ENCODE assay signal across 1 cellular context in the genomic region with DNA sequence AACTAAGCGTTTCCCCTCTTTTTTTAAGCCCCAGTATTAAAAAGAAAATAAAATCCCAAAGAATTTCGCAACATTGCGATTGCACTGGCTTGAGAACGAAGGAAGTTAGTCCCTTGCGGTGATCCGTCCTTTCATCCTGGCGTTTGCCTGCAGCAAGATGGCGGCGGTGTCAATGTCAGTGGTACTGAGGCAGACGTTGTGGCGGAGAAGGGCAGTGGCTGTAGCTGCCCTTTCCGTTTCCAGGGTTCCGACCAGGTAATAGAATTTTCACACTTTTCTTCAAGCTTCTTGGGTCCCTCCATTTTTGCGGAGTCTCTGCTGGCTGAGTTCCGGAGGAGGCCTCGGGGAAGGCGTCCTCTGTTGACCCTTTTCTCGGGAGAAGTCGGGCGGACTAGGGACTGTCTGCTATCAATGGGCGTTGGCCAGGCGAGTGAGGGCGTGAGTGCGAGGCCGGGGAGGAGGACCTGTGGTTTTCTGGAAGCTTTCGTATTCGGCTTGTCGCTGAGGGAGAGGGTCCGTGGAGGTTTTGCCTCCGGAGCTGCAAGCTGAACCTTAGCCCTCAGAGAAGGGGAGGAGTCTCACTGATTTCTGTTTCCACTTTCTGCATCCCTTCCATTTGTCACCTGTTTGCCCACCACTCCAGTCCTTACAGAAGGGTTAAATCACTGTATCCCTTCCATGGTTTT.
TF ChIP-seq lines count a peak whose summit lies in the region.

A gene (plus strand): TSS at position 134 of the 686 bp plus-strand sequence. CDS start 24 bp downstream, at position 158.

TF ChIP-seq in K562, 482 proteins besides CTCF, POLR2A, EP300 and RAD21 (continued from another document and continues in another):
- peak; percentile 55 for TF ChIP-seq TEAD4 (IDR thresholded peaks at IDR 0.05; ENCODE audit: low read length)
- no peak; the same call in 1 of the 2 replicates for TF ChIP-seq TEAD4 (CRISPR knock-in tag; IDR thresholded peaks at IDR 0.05; ENCODE audit: borderline replicate concordance)
- TF ChIP-seq TCF7L2 (IDR thresholded peaks at IDR 0.05; ENCODE audit: low read depth, low read length): no peak
- peak; percentile 65; the same call in 1 of the 2 replicates for TF ChIP-seq PML (IDR thresholded peaks at IDR 0.05; ENCODE audit: low read length)
- peak in 1 of 2 experiments; percentile 65; a peak in 2 of 4 replicates for TF ChIP-seq MAZ (CRISPR knock-in tag; conservative IDR thresholded peaks at IDR 0.05 in 1 of 2, IDR thresholded peaks at IDR 0.05 in 1 of 2)
- no peak for TF ChIP-seq HOXB6 (CRISPR knock-in tag; IDR thresholded peaks at IDR 0.05; ENCODE audit: borderline replicate concordance)
- TF ChIP-seq, protein P1, sequence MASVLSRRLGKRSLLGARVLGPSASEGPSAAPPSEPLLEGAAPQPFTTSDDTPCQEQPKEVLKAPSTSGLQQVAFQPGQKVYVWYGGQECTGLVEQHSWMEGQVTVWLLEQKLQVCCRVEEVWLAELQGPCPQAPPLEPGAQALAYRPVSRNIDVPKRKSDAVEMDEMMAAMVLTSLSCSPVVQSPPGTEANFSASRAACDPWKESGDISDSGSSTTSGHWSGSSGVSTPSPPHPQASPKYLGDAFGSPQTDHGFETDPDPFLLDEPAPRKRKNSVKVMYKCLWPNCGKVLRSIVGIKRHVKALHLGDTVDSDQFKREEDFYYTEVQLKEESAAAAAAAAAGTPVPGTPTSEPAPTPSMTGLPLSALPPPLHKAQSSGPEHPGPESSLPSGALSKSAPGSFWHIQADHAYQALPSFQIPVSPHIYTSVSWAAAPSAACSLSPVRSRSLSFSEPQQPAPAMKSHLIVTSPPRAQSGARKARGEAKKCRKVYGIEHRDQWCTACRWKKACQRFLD (CRISPR knock-in tag; IDR thresholded peaks at IDR 0.05): no peak
- TF ChIP-seq, protein P2, sequence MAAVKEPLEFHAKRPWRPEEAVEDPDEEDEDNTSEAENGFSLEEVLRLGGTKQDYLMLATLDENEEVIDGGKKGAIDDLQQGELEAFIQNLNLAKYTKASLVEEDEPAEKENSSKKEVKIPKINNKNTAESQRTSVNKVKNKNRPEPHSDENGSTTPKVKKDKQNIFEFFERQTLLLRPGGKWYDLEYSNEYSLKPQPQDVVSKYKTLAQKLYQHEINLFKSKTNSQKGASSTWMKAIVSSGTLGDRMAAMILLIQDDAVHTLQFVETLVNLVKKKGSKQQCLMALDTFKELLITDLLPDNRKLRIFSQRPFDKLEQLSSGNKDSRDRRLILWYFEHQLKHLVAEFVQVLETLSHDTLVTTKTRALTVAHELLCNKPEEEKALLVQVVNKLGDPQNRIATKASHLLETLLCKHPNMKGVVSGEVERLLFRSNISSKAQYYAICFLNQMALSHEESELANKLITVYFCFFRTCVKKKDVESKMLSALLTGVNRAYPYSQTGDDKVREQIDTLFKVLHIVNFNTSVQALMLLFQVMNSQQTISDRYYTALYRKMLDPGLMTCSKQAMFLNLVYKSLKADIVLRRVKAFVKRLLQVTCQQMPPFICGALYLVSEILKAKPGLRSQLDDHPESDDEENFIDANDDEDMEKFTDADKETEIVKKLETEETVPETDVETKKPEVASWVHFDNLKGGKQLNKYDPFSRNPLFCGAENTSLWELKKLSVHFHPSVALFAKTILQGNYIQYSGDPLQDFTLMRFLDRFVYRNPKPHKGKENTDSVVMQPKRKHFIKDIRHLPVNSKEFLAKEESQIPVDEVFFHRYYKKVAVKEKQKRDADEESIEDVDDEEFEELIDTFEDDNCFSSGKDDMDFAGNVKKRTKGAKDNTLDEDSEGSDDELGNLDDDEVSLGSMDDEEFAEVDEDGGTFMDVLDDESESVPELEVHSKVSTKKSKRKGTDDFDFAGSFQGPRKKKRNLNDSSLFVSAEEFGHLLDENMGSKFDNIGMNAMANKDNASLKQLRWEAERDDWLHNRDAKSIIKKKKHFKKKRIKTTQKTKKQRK (IDR thresholded peaks at IDR 0.05; ENCODE audit: borderline replicate concordance, low read depth, low read length): no peak
- TF ChIP-seq MED1 (CRISPR knock-in tag; IDR thresholded peaks at IDR 0.05; ENCODE audit: borderline replicate concordance): no peak
- no peak for TF ChIP-seq NR3C1 (CRISPR knock-in tag; IDR thresholded peaks at IDR 0.05)
- TF ChIP-seq TBL1XR1 (IDR thresholded peaks at IDR 0.05; ENCODE audit: low read length in 2 of 2): peak in 1 of 2 experiments; percentile 27; a peak in 1 of 4 replicates
- TF ChIP-seq, protein P3, sequence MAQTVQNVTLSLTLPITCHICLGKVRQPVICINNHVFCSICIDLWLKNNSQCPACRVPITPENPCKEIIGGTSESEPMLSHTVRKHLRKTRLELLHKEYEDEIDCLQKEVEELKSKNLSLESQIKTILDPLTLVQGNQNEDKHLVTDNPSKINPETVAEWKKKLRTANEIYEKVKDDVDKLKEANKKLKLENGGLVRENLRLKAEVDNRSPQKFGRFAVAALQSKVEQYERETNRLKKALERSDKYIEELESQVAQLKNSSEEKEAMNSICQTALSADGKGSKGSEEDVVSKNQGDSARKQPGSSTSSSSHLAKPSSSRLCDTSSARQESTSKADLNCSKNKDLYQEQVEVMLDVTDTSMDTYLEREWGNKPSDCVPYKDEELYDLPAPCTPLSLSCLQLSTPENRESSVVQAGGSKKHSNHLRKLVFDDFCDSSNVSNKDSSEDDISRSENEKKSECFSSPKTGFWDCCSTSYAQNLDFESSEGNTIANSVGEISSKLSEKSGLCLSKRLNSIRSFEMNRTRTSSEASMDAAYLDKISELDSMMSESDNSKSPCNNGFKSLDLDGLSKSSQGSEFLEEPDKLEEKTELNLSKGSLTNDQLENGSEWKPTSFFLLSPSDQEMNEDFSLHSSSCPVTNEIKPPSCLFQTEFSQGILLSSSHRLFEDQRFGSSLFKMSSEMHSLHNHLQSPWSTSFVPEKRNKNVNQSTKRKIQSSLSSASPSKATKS (CRISPR knock-in tag; IDR thresholded peaks at IDR 0.05): no peak
- TF ChIP-seq, protein P4, sequence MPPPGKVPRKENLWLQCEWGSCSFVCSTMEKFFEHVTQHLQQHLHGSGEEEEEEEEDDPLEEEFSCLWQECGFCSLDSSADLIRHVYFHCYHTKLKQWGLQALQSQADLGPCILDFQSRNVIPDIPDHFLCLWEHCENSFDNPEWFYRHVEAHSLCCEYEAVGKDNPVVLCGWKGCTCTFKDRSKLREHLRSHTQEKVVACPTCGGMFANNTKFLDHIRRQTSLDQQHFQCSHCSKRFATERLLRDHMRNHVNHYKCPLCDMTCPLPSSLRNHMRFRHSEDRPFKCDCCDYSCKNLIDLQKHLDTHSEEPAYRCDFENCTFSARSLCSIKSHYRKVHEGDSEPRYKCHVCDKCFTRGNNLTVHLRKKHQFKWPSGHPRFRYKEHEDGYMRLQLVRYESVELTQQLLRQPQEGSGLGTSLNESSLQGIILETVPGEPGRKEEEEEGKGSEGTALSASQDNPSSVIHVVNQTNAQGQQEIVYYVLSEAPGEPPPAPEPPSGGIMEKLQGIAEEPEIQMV (tag; conservative IDR thresholded peaks at IDR 0.05; ENCODE audit: low read depth): no peak
- TF ChIP-seq, protein P5, sequence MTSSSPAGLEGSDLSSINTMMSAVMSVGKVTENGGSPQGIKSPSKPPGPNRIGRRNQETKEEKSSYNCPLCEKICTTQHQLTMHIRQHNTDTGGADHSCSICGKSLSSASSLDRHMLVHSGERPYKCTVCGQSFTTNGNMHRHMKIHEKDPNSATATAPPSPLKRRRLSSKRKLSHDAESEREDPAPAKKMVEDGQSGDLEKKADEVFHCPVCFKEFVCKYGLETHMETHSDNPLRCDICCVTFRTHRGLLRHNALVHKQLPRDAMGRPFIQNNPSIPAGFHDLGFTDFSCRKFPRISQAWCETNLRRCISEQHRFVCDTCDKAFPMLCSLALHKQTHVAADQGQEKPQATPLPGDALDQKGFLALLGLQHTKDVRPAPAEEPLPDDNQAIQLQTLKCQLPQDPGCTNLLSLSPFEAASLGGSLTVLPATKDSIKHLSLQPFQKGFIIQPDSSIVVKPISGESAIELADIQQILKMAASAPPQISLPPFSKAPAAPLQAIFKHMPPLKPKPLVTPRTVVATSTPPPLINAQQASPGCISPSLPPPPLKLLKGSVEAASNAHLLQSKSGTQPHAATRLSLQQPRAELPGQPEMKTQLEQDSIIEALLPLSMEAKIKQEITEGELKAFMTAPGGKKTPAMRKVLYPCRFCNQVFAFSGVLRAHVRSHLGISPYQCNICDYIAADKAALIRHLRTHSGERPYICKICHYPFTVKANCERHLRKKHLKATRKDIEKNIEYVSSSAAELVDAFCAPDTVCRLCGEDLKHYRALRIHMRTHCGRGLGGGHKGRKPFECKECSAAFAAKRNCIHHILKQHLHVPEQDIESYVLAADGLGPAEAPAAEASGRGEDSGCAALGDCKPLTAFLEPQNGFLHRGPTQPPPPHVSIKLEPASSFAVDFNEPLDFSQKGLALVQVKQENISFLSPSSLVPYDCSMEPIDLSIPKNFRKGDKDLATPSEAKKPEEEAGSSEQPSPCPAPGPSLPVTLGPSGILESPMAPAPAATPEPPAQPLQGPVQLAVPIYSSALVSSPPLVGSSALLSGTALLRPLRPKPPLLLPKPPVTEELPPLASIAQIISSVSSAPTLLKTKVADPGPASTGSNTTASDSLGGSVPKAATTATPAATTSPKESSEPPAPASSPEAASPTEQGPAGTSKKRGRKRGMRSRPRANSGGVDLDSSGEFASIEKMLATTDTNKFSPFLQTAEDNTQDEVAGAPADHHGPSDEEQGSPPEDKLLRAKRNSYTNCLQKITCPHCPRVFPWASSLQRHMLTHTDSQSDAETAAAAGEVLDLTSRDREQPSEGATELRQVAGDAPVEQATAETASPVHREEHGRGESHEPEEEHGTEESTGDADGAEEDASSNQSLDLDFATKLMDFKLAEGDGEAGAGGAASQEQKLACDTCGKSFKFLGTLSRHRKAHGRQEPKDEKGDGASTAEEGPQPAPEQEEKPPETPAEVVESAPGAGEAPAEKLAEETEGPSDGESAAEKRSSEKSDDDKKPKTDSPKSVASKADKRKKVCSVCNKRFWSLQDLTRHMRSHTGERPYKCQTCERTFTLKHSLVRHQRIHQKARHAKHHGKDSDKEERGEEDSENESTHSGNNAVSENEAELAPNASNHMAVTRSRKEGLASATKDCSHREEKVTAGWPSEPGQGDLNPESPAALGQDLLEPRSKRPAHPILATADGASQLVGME (CRISPR knock-in tag; IDR thresholded peaks at IDR 0.05): no peak
- TF ChIP-seq NCOA1 (IDR thresholded peaks at IDR 0.05; ENCODE audit: low read depth): 0 out of 2 replicates have a peak, but pooled peaks have one; percentile 34
- TF ChIP-seq TRIM28 (IDR thresholded peaks at IDR 0.05): no peak
- no peak for TF ChIP-seq PTBP1 (IDR thresholded peaks at IDR 0.05; ENCODE audit: low read depth, low read length)
- TF ChIP-seq, protein P6, sequence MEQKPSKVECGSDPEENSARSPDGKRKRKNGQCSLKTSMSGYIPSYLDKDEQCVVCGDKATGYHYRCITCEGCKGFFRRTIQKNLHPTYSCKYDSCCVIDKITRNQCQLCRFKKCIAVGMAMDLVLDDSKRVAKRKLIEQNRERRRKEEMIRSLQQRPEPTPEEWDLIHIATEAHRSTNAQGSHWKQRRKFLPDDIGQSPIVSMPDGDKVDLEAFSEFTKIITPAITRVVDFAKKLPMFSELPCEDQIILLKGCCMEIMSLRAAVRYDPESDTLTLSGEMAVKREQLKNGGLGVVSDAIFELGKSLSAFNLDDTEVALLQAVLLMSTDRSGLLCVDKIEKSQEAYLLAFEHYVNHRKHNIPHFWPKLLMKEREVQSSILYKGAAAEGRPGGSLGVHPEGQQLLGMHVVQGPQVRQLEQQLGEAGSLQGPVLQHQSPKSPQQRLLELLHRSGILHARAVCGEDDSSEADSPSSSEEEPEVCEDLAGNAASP (IDR thresholded peaks at IDR 0.05): peak; percentile 87
- TF ChIP-seq, protein P7, sequence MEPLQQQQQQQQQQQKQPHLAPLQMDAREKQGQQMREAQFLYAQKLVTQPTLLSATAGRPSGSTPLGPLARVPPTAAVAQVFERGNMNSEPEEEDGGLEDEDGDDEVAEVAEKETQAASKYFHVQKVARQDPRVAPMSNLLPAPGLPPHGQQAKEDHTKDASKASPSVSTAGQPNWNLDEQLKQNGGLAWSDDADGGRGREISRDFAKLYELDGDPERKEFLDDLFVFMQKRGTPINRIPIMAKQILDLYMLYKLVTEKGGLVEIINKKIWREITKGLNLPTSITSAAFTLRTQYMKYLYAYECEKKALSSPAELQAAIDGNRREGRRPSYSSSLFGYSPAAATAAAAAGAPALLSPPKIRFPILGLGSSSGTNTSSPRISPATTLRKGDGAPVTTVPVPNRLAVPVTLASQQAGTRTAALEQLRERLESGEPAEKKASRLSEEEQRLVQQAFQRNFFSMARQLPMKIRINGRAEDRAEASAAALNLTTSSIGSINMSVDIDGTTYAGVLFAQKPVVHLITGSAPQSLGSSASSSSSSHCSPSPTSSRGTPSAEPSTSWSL (CRISPR knock-in tag; IDR thresholded peaks at IDR 0.05; ENCODE audit: borderline replicate concordance): no peak
- no peak for TF ChIP-seq ZNF57 (CRISPR knock-in tag; IDR thresholded peaks at IDR 0.05)
- TF ChIP-seq ZNF282 (CRISPR knock-in tag; IDR thresholded peaks at IDR 0.05): no peak
- TF ChIP-seq, protein P8, sequence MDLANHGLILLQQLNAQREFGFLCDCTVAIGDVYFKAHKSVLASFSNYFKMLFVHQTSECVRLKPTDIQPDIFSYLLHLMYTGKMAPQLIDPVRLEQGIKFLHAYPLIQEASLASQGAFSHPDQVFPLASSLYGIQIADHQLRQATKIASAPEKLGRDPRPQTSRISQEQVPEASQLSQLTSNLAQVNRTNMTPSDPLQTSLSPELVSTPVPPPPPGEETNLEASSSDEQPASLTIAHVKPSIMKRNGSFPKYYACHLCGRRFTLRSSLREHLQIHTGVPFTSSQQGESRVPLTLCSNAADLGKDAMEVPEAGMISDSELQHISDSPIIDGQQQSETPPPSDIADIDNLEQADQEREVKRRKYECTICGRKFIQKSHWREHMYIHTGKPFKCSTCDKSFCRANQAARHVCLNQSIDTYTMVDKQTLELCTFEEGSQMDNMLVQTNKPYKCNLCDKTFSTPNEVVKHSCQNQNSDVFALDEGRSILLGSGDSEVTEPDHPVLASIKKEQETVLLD (IDR thresholded peaks at IDR 0.05): no peak
- TF ChIP-seq STAT5B (CRISPR knock-in tag; IDR thresholded peaks at IDR 0.05): no peak
- TF ChIP-seq BRD4 (IDR thresholded peaks at IDR 0.05): peak; percentile 92
- peak; percentile 99 for TF ChIP-seq TAF1 (IDR thresholded peaks at IDR 0.05; ENCODE audit: control insufficient read depth, extremely low read depth, insufficient read depth, low read length, severe bottlenecking)
- TF ChIP-seq, protein P9, sequence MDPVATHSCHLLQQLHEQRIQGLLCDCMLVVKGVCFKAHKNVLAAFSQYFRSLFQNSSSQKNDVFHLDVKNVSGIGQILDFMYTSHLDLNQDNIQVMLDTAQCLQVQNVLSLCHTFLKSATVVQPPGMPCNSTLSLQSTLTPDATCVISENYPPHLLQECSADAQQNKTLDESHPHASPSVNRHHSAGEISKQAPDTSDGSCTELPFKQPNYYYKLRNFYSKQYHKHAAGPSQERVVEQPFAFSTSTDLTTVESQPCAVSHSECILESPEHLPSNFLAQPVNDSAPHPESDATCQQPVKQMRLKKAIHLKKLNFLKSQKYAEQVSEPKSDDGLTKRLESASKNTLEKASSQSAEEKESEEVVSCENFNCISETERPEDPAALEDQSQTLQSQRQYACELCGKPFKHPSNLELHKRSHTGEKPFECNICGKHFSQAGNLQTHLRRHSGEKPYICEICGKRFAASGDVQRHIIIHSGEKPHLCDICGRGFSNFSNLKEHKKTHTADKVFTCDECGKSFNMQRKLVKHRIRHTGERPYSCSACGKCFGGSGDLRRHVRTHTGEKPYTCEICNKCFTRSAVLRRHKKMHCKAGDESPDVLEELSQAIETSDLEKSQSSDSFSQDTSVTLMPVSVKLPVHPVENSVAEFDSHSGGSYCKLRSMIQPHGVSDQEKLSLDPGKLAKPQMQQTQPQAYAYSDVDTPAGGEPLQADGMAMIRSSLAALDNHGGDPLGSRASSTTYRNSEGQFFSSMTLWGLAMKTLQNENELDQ (CRISPR knock-in tag; IDR thresholded peaks at IDR 0.05; ENCODE audit: borderline replicate concordance): no peak
- no peak for TF ChIP-seq NFE2 (IDR thresholded peaks at IDR 0.05; ENCODE audit: low read depth)
- peak; percentile 95; the same call in 1 of the 2 replicates for TF ChIP-seq KLF1 (tag; IDR thresholded peaks at IDR 0.05)
- 0 out of 2 replicates have a peak, but pooled peaks have one; percentile 71 for TF ChIP-seq EHMT2 (IDR thresholded peaks at IDR 0.05)
- no peak for TF ChIP-seq IFI16 (CRISPR knock-in tag; IDR thresholded peaks at IDR 0.05)
- TF ChIP-seq ZNF583 (CRISPR knock-in tag; IDR thresholded peaks at IDR 0.05): no peak
- no peak for TF ChIP-seq ZNF707 (CRISPR knock-in tag; conservative IDR thresholded peaks at IDR 0.05)
